Comparison of ENCODE assay signal across 13 cellular contexts in genomic region chr11:110121204-110121603, GRCh38. TPM values are rescaled to one million over a fixed set of nuclear protein-coding genes. Genes with fewer than 3 reads are reported as not detected.
DNase-seq lines count a peak whose midpoint lies in the region; ATAC-seq and TF ChIP-seq lines count a peak whose summit lies in the region.
"Had no signal": no experiment of that assay in that cellular context is flagged by ENCODE, and none has a peak within 500 bp of the region (broad histone marks: within the 10 kb centered on the region; RNA-seq: fewer than 3 reads in every experiment).

No MANE protein-coding gene starts in this region.

- WGBS in IMR-90 (ENCODE audit: extremely low coverage in 2 of 2, insufficient read length in 1 of 2), 2 experiments: no CpG with 5 or more reads among the region's 4 CpGs

- CTCF ChIA-PET in IMR-90 (lab: Yijun Ruan, JAX): no interaction called here

- H3K14ac ChIP-seq in IMR-90 (replicated peaks; ENCODE audit: low read depth, low read length): no peak overlapping the region

- H3K27ac ChIP-seq in IMR-90 (ENCODE audit: insufficient read depth, low read length) (no peak overlapping the region), brain microvascular endothelial cell (peak overlapping the region; percentile 94)
- H3K27ac ChIP-seq: gastroesophageal sphincter had no signal

- no peak overlapping the region for H3K23ac ChIP-seq in IMR-90 (ENCODE audit: low read depth, low read length)

- DNase-seq in Daoy (ENCODE audit: low read depth): peak; percentile 21
- peak; percentile 81 for DNase-seq in IMR-90
- peak; percentile 70 for DNase-seq in brain microvascular endothelial cell
- DNase-seq in left lobe of liver (ENCODE audit: low spot score): no peak
- no peak for DNase-seq in hippocampal formation (lab: John Stamatoyannopoulos, UW)
- DNase-seq in posterior vena cava (ENCODE audit: low spot score): no peak
- DNase-seq: activated CD4-positive, alpha-beta T cell treated with anti-CD3 and anti-CD28 coated beads for 36 hours; Calu3; stimulated activated CD4-positive, alpha-beta T cell treated with anti-CD3 and anti-CD28 coated beads, Interleukin-2, amount 100 ng/mL, for 48 hours had no signal

- no peak overlapping the region for H2BK120ac ChIP-seq in IMR-90 (ENCODE audit: low read depth, low read length)

- H3K18ac ChIP-seq in IMR-90 (ENCODE audit: low read depth, low read length): no peak overlapping the region

- H3K27me3 ChIP-seq in IMR-90 (ENCODE audit: control insufficient read depth, insufficient read depth, low read length) (no peaks in the 10 kb centered on the region), brain microvascular endothelial cell (replicated peaks) (no peaks in the 10 kb centered on the region)
- H3K27me3 ChIP-seq: gastroesophageal sphincter had no signal

- H3K9me1 ChIP-seq in IMR-90 (ENCODE audit: insufficient read depth, low read length): peaks cover 3% of the 10 kb centered on the region

- H3K4me3 ChIP-seq in IMR-90 (ENCODE audit: insufficient read depth, low read depth, low read length) (no peak overlapping the region), brain microvascular endothelial cell (ENCODE audit: low read depth, low read length) (no peak overlapping the region)
- H3K4me3 ChIP-seq: gastroesophageal sphincter, HAP-1 had no signal

- H3K36me3 ChIP-seq in IMR-90 (ENCODE audit: control insufficient read depth, insufficient read depth, low read length): no peaks in the 10 kb centered on the region
- no peaks in the 10 kb centered on the region for H3K36me3 ChIP-seq in brain microvascular endothelial cell (replicated peaks)
- H3K36me3 ChIP-seq: gastroesophageal sphincter, HAP-1 had no signal

- no peak for TF ChIP-seq POLR2A in IMR-90 (IDR thresholded peaks at IDR 0.05; ENCODE audit: low read depth, low read length)

- no peak overlapping the region for H3K56ac ChIP-seq in IMR-90 (ENCODE audit: extremely low read depth, insufficient read depth, low read length)

- in situ Hi-C loops in IMR-90 (cut with MboI; ENCODE audit: low sequenced_read_pairs) (no loop called here), brain microvascular endothelial cell (cut with HindIII; ENCODE audit: low pct_ligation_motif_present, low sequenced_read_pairs) (no loop called here)

- H3K79me1 ChIP-seq in IMR-90 (ENCODE audit: low read depth in 1 of 2, low read length in 2 of 2): peaks cover 19 to 58% of the 10 kb centered on the region in 2 experiments

- no peak overlapping the region for H2AK5ac ChIP-seq in IMR-90 (ENCODE audit: low read depth, low read length)

- H2BK5ac ChIP-seq in IMR-90 (ENCODE audit: low read depth, low read length, poor library complexity, severe bottlenecking): no peak overlapping the region

- no peak for TF ChIP-seq RAD21 in IMR-90 (IDR thresholded peaks at IDR 0.05; ENCODE audit: low read length)

- BruUV-seq in IMR-90 (replicated peaks; lab: Mats Ljungman, UMichigan): no TSS peak

- H3K4ac ChIP-seq in IMR-90 (ENCODE audit: low read depth, low read length): no peak overlapping the region

- H2BK15ac ChIP-seq in IMR-90 (ENCODE audit: low read depth, low read length): no peak overlapping the region

- ATAC-seq in IMR-90 (ENCODE audit: low read depth): peak; percentile 69
- ATAC-seq in left lobe of liver: peak; percentile 30
- no peak for ATAC-seq in GM18517 (IDR thresholded peaks at IDR 0.05; ENCODE audit: unreplicated experiment)
- no peak for ATAC-seq in HG03432 (IDR thresholded peaks at IDR 0.05; ENCODE audit: unreplicated experiment)
- ATAC-seq: activated CD4-positive, alpha-beta T cell treated with anti-CD3 and anti-CD28 coated beads for 36 hours; gastroesophageal sphincter had no signal

- intact Hi-C loops in IMR-90 (cut with micrococcal nuclease) (no loop called here), posterior vena cava (cut with DNase I) (no loop called here)

- no peak overlapping the region for H2AK9ac ChIP-seq in IMR-90 (replicated peaks; ENCODE audit: low read depth, low read length, poor library complexity)

- H4K91ac ChIP-seq in IMR-90 (ENCODE audit: insufficient read depth, low read depth, low read length): no peak overlapping the region

- no peak overlapping the region for H3K9ac ChIP-seq in IMR-90 (ENCODE audit: low read depth, low read length)

- no peak overlapping the region for H2AFZ ChIP-seq in IMR-90 (replicated peaks; ENCODE audit: low read length, poor library complexity)

- dilution Hi-C loops in IMR-90 (cut with HindIII; ENCODE audit: low sequenced_read_pairs, unreplicated experiment): no loop called here

- no peak overlapping the region for H4K5ac ChIP-seq in IMR-90 (ENCODE audit: low read depth, low read length)

- H3K4me1 ChIP-seq in IMR-90 (ENCODE audit: control insufficient read depth, insufficient read depth, low read length): peaks cover 2% of the 10 kb centered on the region; the same call in 1 of the 2 replicates

- H4K8ac ChIP-seq in IMR-90 (ENCODE audit: low read depth in 2 of 2, low read length in 2 of 2): no peak overlapping the region

- H4K20me1 ChIP-seq in IMR-90 (ENCODE audit: insufficient read depth, low read length): peaks cover 3% of the 10 kb centered on the region; the same call in 1 of the 2 replicates

- no peak overlapping the region for H2BK20ac ChIP-seq in IMR-90 (ENCODE audit: low read depth, low read length)

- TF ChIP-seq CTCF in IMR-90 (conservative IDR thresholded peaks at IDR 0.05; ENCODE audit: low read depth, low read length) (no peak), brain microvascular endothelial cell (IDR thresholded peaks at IDR 0.05; ENCODE audit: low read depth, low read length, missing control alignments) (no peak)

- H3K9me3 ChIP-seq in IMR-90 (ENCODE audit: control insufficient read depth, insufficient read depth, low read length): no peaks in the 10 kb centered on the region
- H3K9me3 ChIP-seq: gastroesophageal sphincter, HAP-1 had no signal

- POLR2A ChIA-PET in IMR-90 (lab: Charles Lee; ENCODE audit: unreplicated experiment): no interaction called here

- H3K4me2 ChIP-seq in IMR-90 (ENCODE audit: low read depth, low read length): peak overlapping the region; percentile 41

TF ChIP-seq in IMR-90, 13 proteins besides CTCF, POLR2A, EP300 and RAD21:
- TF ChIP-seq CEBPB (IDR thresholded peaks at IDR 0.05; ENCODE audit: low read depth, low read length): no peak
- no peak for TF ChIP-seq MXI1 (IDR thresholded peaks at IDR 0.05; ENCODE audit: borderline replicate concordance, low read depth, low read length)
- TF ChIP-seq MAZ (IDR thresholded peaks at IDR 0.05; ENCODE audit: borderline replicate concordance, low read depth, low read length): no peak
- TF ChIP-seq BHLHE40 (IDR thresholded peaks at IDR 0.05; ENCODE audit: low read depth, low read length): no peak
- TF ChIP-seq ELK1 (IDR thresholded peaks at IDR 0.05; ENCODE audit: borderline replicate concordance, low read depth, low read length): no peak
- no peak for TF ChIP-seq USF2 (IDR thresholded peaks at IDR 0.05; ENCODE audit: low read depth, low read length)
- no peak for TF ChIP-seq FOS (IDR thresholded peaks at IDR 0.05; ENCODE audit: low read depth, low read length)
- no peak for TF ChIP-seq SMC3 (IDR thresholded peaks at IDR 0.05; ENCODE audit: low read depth, low read length)
- no peak for TF ChIP-seq RFX5 (IDR thresholded peaks at IDR 0.05; ENCODE audit: low read depth, low read length)
- TF ChIP-seq RCOR1 (IDR thresholded peaks at IDR 0.05; ENCODE audit: insufficient replicate concordance, low read length): no peak
- no peak for TF ChIP-seq CHD1 (IDR thresholded peaks at IDR 0.05; ENCODE audit: low read depth, low read length)
- no peak for TF ChIP-seq NFE2L2 (IDR thresholded peaks at IDR 0.05; ENCODE audit: low read depth, low read length)
- TF ChIP-seq MAFK (IDR thresholded peaks at IDR 0.05; ENCODE audit: low read depth, low read length): no peak

RNA-seq across cellular contexts. Expression of gene ZC3H12C, which starts 28.0 kb away (rescaled TPM):
- total RNA-seq in Daoy (2014; rRNA removed; shearing (Covaris generic)): 3.8 and 4.0 TPM in 2 replicates
- 14.2 and 15.8 TPM in 2 replicates for total RNA-seq in IMR-90 (2012; rRNA removed)
- polyA plus RNA-seq in IMR-90 (2012; rRNA removed): 4.2 and 4.7 TPM in 2 replicates
- polyA plus RNA-seq in IMR-90 (2012; cell fraction: cytosol; rRNA removed): 1.7 and 2.2 TPM in 2 replicates
- polyA plus RNA-seq in IMR-90 (2012; cell fraction: nucleus; rRNA removed; ENCODE audit: low replicate concordance): 5.2 and 12.8 TPM in 2 replicates
- total RNA-seq in left lobe of liver: 4.7 TPM
- total RNA-seq in posterior vena cava: 10 to 100 TPM; 13.6 to 24.8 TPM

Comparison
In these comparisons a context has a peak if more than half of its experiments do, and no peak if none do; other contexts are left out.
1. DNase-seq: peak in Daoy (single experiment), IMR-90 (single experiment) and brain microvascular endothelial cell (single experiment); none in left lobe of liver (single experiment), hippocampal formation (0 of 2) and posterior vena cava (single experiment).
2. ATAC-seq: peak in IMR-90 (single experiment) and left lobe of liver (single experiment); none in GM18517 (single experiment) and HG03432 (single experiment).